In genomic region chr20:12108842-12109241, GRCh38 we compare ENCODE assay signal across 32 cellular contexts.
"Had no signal": no experiment of that assay in that cellular context is flagged by ENCODE, and none has a peak within 500 bp of the region (broad histone marks: within the 10 kb centered on the region; RNA-seq: fewer than 3 reads in every experiment).

No MANE protein-coding gene starts in this region.

- H3K4me3 ChIP-seq: MG63 had no signal

- H3K9me3 ChIP-seq: MG63 had no signal

- H3K36me3 ChIP-seq: MG63 had no signal

- H3K27me3 ChIP-seq: MG63 had no signal

- DNase-seq: Karpas-422, Kasumi-1, KBM-7, KG1, MG63, MM.1S, NCI-H1048, NCI-H1092, NCI-H1092 treated with DMSO at 0.1 percent for 48 hours, NCI-H1105, NCI-H1105 treated with DMSO at 0.1 percent for 48 hours, NCI-H1417, NCI-H1417 treated with DMSO at 0.1 percent for 48 hours, NCI-H1436, NCI-H1436 treated with DMSO at 0.1 percent for 48 hours, NCI-H146, NCI-H1694, NCI-H1694 treated with DMSO at 0.1 percent for 48 hours, NCI-H187, NCI-H187 treated with DMSO at 0.1 percent for 48 hours, NCI-H1930, NCI-H2029, NCI-H2029 treated with DMSO at 0.1 percent for 48 hours, NCI-H2081, NCI-H2081 treated with DMSO at 0.1 percent for 48 hours, NCI-H2107, NCI-H2171, NCI-H2227 treated with DMSO at 0.1 percent for 48 hours, NCI-H345, NCI-H446, NCI-H446 treated with DMSO at 0.1 percent for 48 hours, NCI-H510A had no signal
